ENCODE assay signal across 17 cellular contexts in the genomic region with DNA sequence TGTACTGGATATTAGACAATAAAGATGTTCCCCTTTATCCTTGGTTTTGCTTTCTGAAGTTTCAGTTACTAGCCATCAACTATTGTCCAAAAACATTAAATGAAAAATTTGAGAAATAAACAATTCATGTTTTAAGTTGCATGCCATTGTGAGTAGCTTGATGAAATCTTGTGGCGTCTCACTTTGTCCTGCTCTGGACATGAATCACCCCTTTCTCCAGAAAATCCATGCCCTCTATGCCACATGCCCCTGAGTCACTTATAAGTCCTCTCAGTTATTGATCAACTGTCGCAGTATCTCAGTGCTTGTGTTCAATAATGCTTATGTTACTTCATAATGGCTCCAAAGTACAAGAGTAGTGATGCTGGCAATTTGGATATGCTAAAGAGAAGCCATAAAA.
"Had no signal": no experiment of that assay in that cellular context is flagged by ENCODE, and none has a peak within 500 bp of the region (broad histone marks: within the 10 kb centered on the region; RNA-seq: fewer than 3 reads in every experiment).

No MANE protein-coding gene starts in this region.

- DNase-seq: activated CD4-positive, alpha-beta T cell treated with anti-CD3 and anti-CD28 coated beads for 1 hour; activated CD8-positive, alpha-beta memory T cell treated with anti-CD3 and anti-CD28 coated beads, Interleukin-2, amount 50 U/mL, for 4 hours; activated CD8-positive, alpha-beta T cell treated with anti-CD3 and anti-CD28 coated beads for 36 hours; activated effector memory CD4-positive, alpha-beta T cell treated with anti-CD3 and anti-CD28 coated beads, Interleukin-2, amount 50 U/mL, for 16 hours; activated T-cell treated with anti-CD3 and anti-CD28 coated beads, Interleukin-2, amount 50 U/mL, for 48 hours; effector CD8-positive, alpha-beta T cell; esophagus squamous epithelium; heart right ventricle; islet precursor cell; right lobe of liver; stimulated activated CD4-positive, alpha-beta T cell treated with anti-CD3 and anti-CD28 coated beads, Interleukin-1b, Interleukin-23, amount 100 ng/mL, for 48 hours; stimulated activated naive CD8-positive, alpha-beta T cell treated with anti-CD3 and anti-CD28 coated beads, Interleukin-15, amount 100 ng/mL, for 72 hours; testis; upper lobe of right lung had no signal

- H3K4me3 ChIP-seq: esophagus squamous epithelium, gastroesophageal sphincter, heart right ventricle, lung, right lobe of liver, testis, upper lobe of right lung had no signal

- H3K27me3 ChIP-seq: esophagus squamous epithelium, gastroesophageal sphincter, heart right ventricle, right lobe of liver, testis, upper lobe of right lung had no signal

- H3K27ac ChIP-seq: esophagus squamous epithelium, gastroesophageal sphincter, heart right ventricle, right lobe of liver, testis, upper lobe of right lung, VCaP had no signal

- H3K4me1 ChIP-seq: esophagus squamous epithelium, gastroesophageal sphincter, heart right ventricle, right lobe of liver, testis, upper lobe of right lung had no signal

- ATAC-seq: activated CD8-positive, alpha-beta T cell treated with anti-CD3 and anti-CD28 coated beads for 36 hours; gastroesophageal sphincter; heart right ventricle; right lobe of liver; stimulated activated naive CD8-positive, alpha-beta T cell treated with anti-CD3 and anti-CD28 coated beads, Interleukin-15, amount 100 ng/mL, for 72 hours; upper lobe of right lung had no signal

- H3K36me3 ChIP-seq: esophagus squamous epithelium, gastroesophageal sphincter, heart right ventricle, right lobe of liver, upper lobe of right lung had no signal

- H3K9me3 ChIP-seq: esophagus squamous epithelium, gastroesophageal sphincter, heart right ventricle, right lobe of liver, testis, upper lobe of right lung had no signal
